ENCODE assay signal across 1 cellular context in the genomic region with DNA sequence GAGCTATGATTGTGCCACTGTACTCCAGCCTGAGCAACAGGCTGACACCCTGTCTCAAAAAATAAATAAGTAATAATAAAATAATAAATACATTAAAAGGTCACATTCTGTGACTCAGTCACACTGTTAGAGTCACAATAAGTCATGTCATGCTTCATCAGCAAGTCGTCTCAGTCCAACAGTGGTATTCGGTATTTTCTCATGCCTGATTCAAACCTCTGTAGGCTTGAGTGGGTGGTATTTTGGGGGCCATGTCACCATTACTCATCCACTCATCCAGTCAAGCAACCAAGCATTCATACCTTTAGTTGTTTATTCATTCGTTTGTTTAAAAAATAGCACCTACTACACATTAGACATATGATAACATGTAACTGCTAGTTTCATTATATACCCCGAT.
TF ChIP-seq lines count a peak whose summit lies in the region.

No MANE protein-coding gene starts in this region.

TF ChIP-seq in GM23338, 12 proteins besides CTCF, POLR2A, EP300 and RAD21 (continued from another document):
- no peak for TF ChIP-seq ZNF462 (CRISPR knock-in tag; IDR thresholded peaks at IDR 0.05)
- TF ChIP-seq POLR2AphosphoS5 (IDR thresholded peaks at IDR 0.05; ENCODE audit: low read depth) = no peak
- no peak for TF ChIP-seq EZH2 (IDR thresholded peaks at IDR 0.05; ENCODE audit: low read depth, unreplicated experiment)
- no peak for TF ChIP-seq STAT1 (IDR thresholded peaks at IDR 0.05; ENCODE audit: unreplicated experiment)
- no peak for TF ChIP-seq EZH2phosphoT487 (IDR thresholded peaks at IDR 0.05; ENCODE audit: unreplicated experiment)
